ENCODE assay signal across 1 cellular context in the genomic region with DNA sequence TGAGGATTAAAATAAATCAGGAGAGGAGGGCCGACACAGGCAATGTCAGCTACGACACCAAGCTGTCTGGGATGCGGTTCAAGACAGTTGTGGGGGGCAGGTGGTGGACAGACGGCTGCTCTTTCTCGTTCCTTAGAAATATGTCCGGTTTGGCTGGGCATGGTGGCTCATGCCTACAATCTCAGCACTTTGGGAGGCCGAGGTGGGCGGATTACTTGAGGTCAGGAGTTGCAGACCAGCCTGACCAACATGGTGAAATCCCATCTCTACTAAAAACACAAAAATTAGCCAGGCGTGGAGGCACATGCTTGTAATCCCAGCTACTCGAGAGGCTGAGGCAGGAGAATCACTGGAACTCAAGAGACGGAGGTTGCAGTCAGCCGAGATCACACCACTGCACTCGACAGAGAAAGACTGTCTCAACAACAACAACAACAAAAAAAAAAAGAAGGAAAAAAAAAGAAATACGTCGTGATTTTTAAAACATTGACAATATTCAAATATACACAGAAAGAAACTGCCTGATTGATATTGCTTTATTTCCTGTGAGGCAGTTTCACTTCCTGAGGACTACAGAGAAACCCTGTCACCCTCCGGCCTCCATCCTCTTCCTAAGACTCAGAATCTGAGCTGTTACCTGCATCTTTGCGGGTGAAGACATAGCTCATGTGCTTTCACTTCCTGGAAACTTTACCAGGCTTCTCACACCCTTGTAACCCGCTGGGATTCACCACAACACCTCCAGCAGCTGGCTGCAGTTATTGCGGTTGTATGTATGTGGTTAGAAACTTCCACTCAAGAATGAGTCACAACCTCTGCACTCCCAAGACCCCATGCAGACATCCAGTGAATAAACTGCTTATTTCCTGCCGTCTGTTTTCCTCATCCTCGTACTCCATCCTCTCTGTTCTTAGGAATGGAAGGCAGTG.
TF ChIP-seq lines count a peak whose summit lies in the region.

No MANE protein-coding gene starts in this region.

TF ChIP-seq in K562, 482 proteins besides CTCF, POLR2A, EP300 and RAD21 (continued from another document):
- TF ChIP-seq, protein P1, sequence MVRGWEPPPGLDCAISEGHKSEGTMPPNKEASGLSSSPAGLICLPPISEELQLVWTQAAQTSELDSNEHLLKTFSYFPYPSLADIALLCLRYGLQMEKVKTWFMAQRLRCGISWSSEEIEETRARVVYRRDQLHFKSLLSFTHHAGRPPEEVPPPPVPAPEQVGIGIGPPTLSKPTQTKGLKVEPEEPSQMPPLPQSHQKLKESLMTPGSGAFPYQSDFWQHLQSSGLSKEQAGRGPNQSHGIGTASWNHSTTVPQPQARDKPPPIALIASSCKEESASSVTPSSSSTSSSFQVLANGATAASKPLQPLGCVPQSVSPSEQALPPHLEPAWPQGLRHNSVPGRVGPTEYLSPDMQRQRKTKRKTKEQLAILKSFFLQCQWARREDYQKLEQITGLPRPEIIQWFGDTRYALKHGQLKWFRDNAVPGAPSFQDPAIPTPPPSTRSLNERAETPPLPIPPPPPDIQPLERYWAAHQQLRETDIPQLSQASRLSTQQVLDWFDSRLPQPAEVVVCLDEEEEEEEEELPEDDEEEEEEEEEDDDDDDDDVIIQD (CRISPR knock-in tag; IDR thresholded peaks at IDR 0.05) = no peak
